In the genomic region with DNA sequence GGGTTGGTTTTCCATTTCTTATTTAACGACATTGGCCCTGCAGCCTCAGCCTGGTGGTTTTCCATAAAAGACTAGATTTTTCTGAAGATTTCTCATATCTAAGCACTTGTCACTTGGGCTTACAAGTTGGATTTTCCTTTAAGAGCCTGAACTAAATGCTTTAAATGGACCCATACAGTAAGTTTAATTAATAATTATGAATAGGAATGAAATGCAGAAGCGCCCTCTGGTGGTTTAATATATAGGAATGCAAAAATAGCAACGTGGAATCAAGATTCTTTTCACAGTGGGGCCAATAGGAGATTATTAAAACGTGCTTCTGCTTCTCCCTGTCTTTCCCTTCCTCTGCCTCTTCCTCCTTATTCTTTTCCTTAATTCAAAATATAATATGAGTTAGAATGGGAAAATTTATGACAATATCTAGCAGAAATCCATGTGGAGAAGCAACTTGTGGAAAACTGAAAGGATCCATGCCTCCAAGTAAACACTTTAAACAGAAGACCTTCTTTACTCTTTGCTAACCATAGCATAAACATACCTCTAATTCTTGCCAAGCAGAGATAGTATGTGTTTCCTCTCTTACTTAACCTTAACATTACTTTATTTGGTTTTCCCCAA, we compare ENCODE assay signal across 8 cellular contexts.
DNase-seq lines count a peak whose midpoint lies in the region; ATAC-seq and TF ChIP-seq lines count a peak whose summit lies in the region.

No MANE protein-coding gene starts in this region.

- no peaks in the 10 kb centered on the region for H3F3A ChIP-seq in OCI-LY1 (ENCODE audit: insufficient read depth, low read length)

- no peak overlapping the region for H3K23ac ChIP-seq in H9 (ENCODE audit: insufficient read length, low read depth, low read length)

- H4K8ac ChIP-seq in H9 (replicated peaks; ENCODE audit: insufficient read length, low read depth, low read length): no peak overlapping the region

- H3K4me2 ChIP-seq in H9 (ENCODE audit: insufficient read depth, insufficient read length, low read length) (no peak overlapping the region), OCI-LY1 (ENCODE audit: low read length) (no peak overlapping the region), fibroblast of lung (ENCODE audit: extremely low read depth, insufficient read depth, low read length) (no peak overlapping the region)

- H3K23me2 ChIP-seq in H9 (ENCODE audit: insufficient read length, low read depth, low read length, poor library complexity, severe bottlenecking): no peaks in the 10 kb centered on the region

- no peaks in the 10 kb centered on the region for H3K27me3 ChIP-seq in AG04450 (ENCODE audit: control insufficient read depth, insufficient read depth, low read length)
- H3K27me3 ChIP-seq in H9 (ENCODE audit: insufficient read depth, low read length): no peaks in the 10 kb centered on the region
- no peaks in the 10 kb centered on the region for H3K27me3 ChIP-seq in OCI-LY1 (ENCODE audit: insufficient read depth, low read length)
- H3K27me3 ChIP-seq in fibroblast of lung (ENCODE audit: control insufficient read depth, insufficient read depth, low read length): no peaks in the 10 kb centered on the region

- no peak overlapping the region for H2AK5ac ChIP-seq in H9 (ENCODE audit: insufficient read length, low read length)

- no peak overlapping the region for H2BK12ac ChIP-seq in H9 (ENCODE audit: insufficient read length, low read depth, low read length)

- no peak overlapping the region for H3K27ac Mint-ChIP-seq in H9
- no peak overlapping the region for H3K27ac Mint-ChIP-seq in activated T-cell treated with anti-CD3 and anti-CD28 coated beads, Interleukin-2, amount 50 U/mL, for 24 hours
- no peak overlapping the region for H3K27ac Mint-ChIP-seq in activated CD4-positive, alpha-beta T cell treated with anti-CD3 and anti-CD28 coated beads for 36 hours

- H4K20me1 ChIP-seq in H9 (ENCODE audit: control insufficient read depth, insufficient read depth, insufficient read length): no peaks in the 10 kb centered on the region
- H4K20me1 ChIP-seq in OCI-LY1 (ENCODE audit: insufficient read depth, low read length): no peaks in the 10 kb centered on the region
- no peaks in the 10 kb centered on the region for H4K20me1 ChIP-seq in fibroblast of lung (ENCODE audit: control insufficient read depth, extremely low read depth, insufficient read depth, low read length)

- H3K4me3 ChIP-seq in AG04450 (ENCODE audit: low read depth, low read length): no peak overlapping the region
- no peak overlapping the region for H3K4me3 ChIP-seq in OCI-LY1 (ENCODE audit: low read depth, low read length, poor library complexity, severe bottlenecking)
- H3K4me3 ChIP-seq in fibroblast of lung (replicated peaks in 1 of 4; ENCODE audit: control extremely low read depth in 1 of 4, insufficient read depth in 1 of 4, low read depth in 3 of 4, low read length in 4 of 4): no peak overlapping the region
- no peak overlapping the region for H3K4me3 ChIP-seq in retinal pigment epithelial cell (ENCODE audit: low read length)

- H3K27me3 Mint-ChIP-seq in H9 (ENCODE audit: low read depth): no peaks in the 10 kb centered on the region
- H3K27me3 Mint-ChIP-seq in activated T-cell treated with anti-CD3 and anti-CD28 coated beads, Interleukin-2, amount 50 U/mL, for 24 hours: no peaks in the 10 kb centered on the region
- H3K27me3 Mint-ChIP-seq in activated CD4-positive, alpha-beta T cell treated with anti-CD3 and anti-CD28 coated beads for 36 hours: peaks cover 8% of the 10 kb centered on the region

- H3K4me1 Mint-ChIP-seq in H9: 0 out of 4 replicates have a peak, but pooled peaks cover 3 to 7% of the 10 kb centered on the region in 2 experiments
- no peaks in the 10 kb centered on the region for H3K4me1 Mint-ChIP-seq in activated T-cell treated with anti-CD3 and anti-CD28 coated beads, Interleukin-2, amount 50 U/mL, for 24 hours (ENCODE audit: low read depth)
- H3K4me1 Mint-ChIP-seq in activated CD4-positive, alpha-beta T cell treated with anti-CD3 and anti-CD28 coated beads for 36 hours: no peaks in the 10 kb centered on the region

- H3K4me1 ChIP-seq in H9 (ENCODE audit: insufficient read depth, low read length) (peaks cover 2% of the 10 kb centered on the region; the same call in 1 of the 2 replicates), OCI-LY1 (ENCODE audit: insufficient read depth, low read length, severe bottlenecking) (no peaks in the 10 kb centered on the region), fibroblast of lung (ENCODE audit: control insufficient read depth, extremely low read depth, insufficient read depth, low read length) (no peaks in the 10 kb centered on the region)

- H3K18ac ChIP-seq in H9 (ENCODE audit: insufficient read length, low read depth, low read length): no peak overlapping the region

- H3K36me3 Mint-ChIP-seq in H9 (ENCODE audit: insufficient read depth in 1 of 3, low read depth in 3 of 3): no peaks in the 10 kb centered on the region
- H3K36me3 Mint-ChIP-seq in activated T-cell treated with anti-CD3 and anti-CD28 coated beads, Interleukin-2, amount 50 U/mL, for 24 hours (ENCODE audit: low read depth): no peaks in the 10 kb centered on the region
- H3K36me3 Mint-ChIP-seq in activated CD4-positive, alpha-beta T cell treated with anti-CD3 and anti-CD28 coated beads for 36 hours (ENCODE audit: low read depth): no peaks in the 10 kb centered on the region

- H3K36me3 ChIP-seq in OCI-LY1 (ENCODE audit: insufficient read depth, low read length): no peaks in the 10 kb centered on the region
- H3K36me3 ChIP-seq in fibroblast of lung (ENCODE audit: control insufficient read depth, insufficient read depth, low read length): no peaks in the 10 kb centered on the region

- H2BK5ac ChIP-seq in H9 (ENCODE audit: insufficient read length, low read length): no peak overlapping the region

- no peaks in the 10 kb centered on the region for H3K9me3 ChIP-seq in AG04450 (ENCODE audit: control insufficient read depth, insufficient read depth, low read length)
- no peaks in the 10 kb centered on the region for H3K9me3 ChIP-seq in H9 (ENCODE audit: control insufficient read depth, low read depth, low read length)
- H3K9me3 ChIP-seq in OCI-LY1 (ENCODE audit: low read length): no peaks in the 10 kb centered on the region
- H3K9me3 ChIP-seq in fibroblast of lung (ENCODE audit: control insufficient read depth, insufficient read depth, low read depth, low read length): no peaks in the 10 kb centered on the region

- H3K9me2 ChIP-seq in OCI-LY1 (ENCODE audit: low read depth, low read length): no peaks in the 10 kb centered on the region

- no peak for ATAC-seq in activated CD4-positive, alpha-beta T cell treated with anti-CD3 and anti-CD28 coated beads for 36 hours
- no peak for ATAC-seq in GM18873 (IDR thresholded peaks at IDR 0.05; ENCODE audit: low FRiP score, unreplicated experiment)

- no peak overlapping the region for H3K14ac ChIP-seq in H9 (ENCODE audit: insufficient read depth, low read length)

- no peaks in the 10 kb centered on the region for H3K9me3 Mint-ChIP-seq in H9
- no peaks in the 10 kb centered on the region for H3K9me3 Mint-ChIP-seq in activated T-cell treated with anti-CD3 and anti-CD28 coated beads, Interleukin-2, amount 50 U/mL, for 24 hours
- no peaks in the 10 kb centered on the region for H3K9me3 Mint-ChIP-seq in activated CD4-positive, alpha-beta T cell treated with anti-CD3 and anti-CD28 coated beads for 36 hours (ENCODE audit: low read depth)

- no peak overlapping the region for H3T11ph ChIP-seq in H9 (ENCODE audit: low read length)

- H2BK20ac ChIP-seq in H9 (ENCODE audit: low read depth, low read length, poor library complexity, severe bottlenecking): no peak overlapping the region

- no peak overlapping the region for H3K56ac ChIP-seq in H9 (ENCODE audit: insufficient read length, low read depth, low read length)

- H3K9ac ChIP-seq in H9 (ENCODE audit: extremely low read depth, insufficient read length, low read length) (no peak overlapping the region), OCI-LY1 (ENCODE audit: low read length) (no peak overlapping the region), fibroblast of lung (ENCODE audit: insufficient read depth, low read length) (no peak overlapping the region)

- H2BK120ac ChIP-seq in H9 (ENCODE audit: low read depth, low read length, poor library complexity, severe bottlenecking): no peak overlapping the region

- DNase-seq in AG04450 (ENCODE audit: low read depth, low spot score) (no peak), H9 (no peak), fibroblast of lung (ENCODE audit: low read depth in 2 of 2) (peak; percentile 23 to 64), retinal pigment epithelial cell (ENCODE audit: low read depth) (no peak)
- DNase-seq in activated T-cell treated with anti-CD3 and anti-CD28 coated beads, Interleukin-2, amount 50 U/mL, for 24 hours: no peak
- DNase-seq in activated CD4-positive, alpha-beta T cell treated with anti-CD3 and anti-CD28 coated beads for 36 hours: no peak

- no peak overlapping the region for H2AFZ ChIP-seq in H9 (ENCODE audit: low read length)
- H2AFZ ChIP-seq in OCI-LY1 (ENCODE audit: low read length): no peak overlapping the region
- H2AFZ ChIP-seq in fibroblast of lung (ENCODE audit: low read length): no peak overlapping the region

- no peak overlapping the region for H3K4ac ChIP-seq in H9 (ENCODE audit: low read depth, low read length)

- intact Hi-C loops in activated CD4-positive, alpha-beta T cell treated with anti-CD3 and anti-CD28 coated beads for 36 hours (cut with DNase I, micrococcal nuclease): loop anchor here (2.0 to 5.0 kb wide), 3 partner anchors 348 to 588 kb away; no protein-coding TSS in a partner anchor

- H3K79me2 ChIP-seq in H9 (ENCODE audit: insufficient read depth, low read length): no peaks in the 10 kb centered on the region
- H3K79me2 ChIP-seq in OCI-LY1 (ENCODE audit: insufficient read depth, low read length): no peaks in the 10 kb centered on the region
- no peaks in the 10 kb centered on the region for H3K79me2 ChIP-seq in fibroblast of lung (ENCODE audit: control insufficient read depth, insufficient read depth, low read length)

- TF ChIP-seq CTCF in AG04450 (IDR thresholded peaks at IDR 0.05; ENCODE audit: low read depth, low read length) (peak; percentile 65), H9 (conservative IDR thresholded peaks at IDR 0.05) (peak; percentile 78), OCI-LY1 (IDR thresholded peaks at IDR 0.05; ENCODE audit: low read length) (peak; percentile 77), fibroblast of lung (conservative IDR thresholded peaks at IDR 0.05 in 1 of 2, IDR thresholded peaks at IDR 0.05 in 1 of 2; ENCODE audit: low read depth in 1 of 2, low read length in 2 of 2) (peak in 1 of 2 donors; percentile 59), retinal pigment epithelial cell (conservative IDR thresholded peaks at IDR 0.05; ENCODE audit: low read depth, low read length) (peak; percentile 48)

- CTCF ChIA-PET in AG04450 (lab: Charles Lee): interaction anchor here (0.6 to 1.8 kb wide), 15 partner anchors 15 to 348 kb away, joined by 3 to 15 read pairs (median 3); no protein-coding TSS in a partner anchor
- CTCF ChIA-PET in activated CD4-positive, alpha-beta T cell treated with anti-CD3 and anti-CD28 coated beads for 36 hours (lab: Charles Lee): interaction anchor here (0.8 to 2.4 kb wide), 5 partner anchors 17 to 408 kb away, joined by 3 to 8 read pairs (median 4); no protein-coding TSS in a partner anchor

- no peak overlapping the region for H4K91ac ChIP-seq in H9 (ENCODE audit: insufficient read length, low read depth, low read length)

- no peak overlapping the region for H3K4me3 Mint-ChIP-seq in H9
- no peak overlapping the region for H3K4me3 Mint-ChIP-seq in activated T-cell treated with anti-CD3 and anti-CD28 coated beads, Interleukin-2, amount 50 U/mL, for 24 hours
- H3K4me3 Mint-ChIP-seq in activated CD4-positive, alpha-beta T cell treated with anti-CD3 and anti-CD28 coated beads for 36 hours: no peak overlapping the region

- H3K27ac ChIP-seq in AG04450 (ENCODE audit: low read depth, low read length): no peak overlapping the region
- H3K27ac ChIP-seq in H9 (ENCODE audit: insufficient read length, low read depth, low read length): no peak overlapping the region
- no peak overlapping the region for H3K27ac ChIP-seq in OCI-LY1 (ENCODE audit: low read depth, low read length, poor library complexity, severe bottlenecking)
- H3K27ac ChIP-seq in fibroblast of lung (ENCODE audit: insufficient read depth, low read length): no peak overlapping the region

- POLR2A ChIA-PET in AG04450 (lab: Yijun Ruan, JAX): no interaction called here
- POLR2A ChIA-PET in activated CD4-positive, alpha-beta T cell treated with anti-CD3 and anti-CD28 coated beads for 36 hours (lab: Charles Lee): no interaction called here

- H2BK15ac ChIP-seq in H9 (ENCODE audit: low read depth, low read length): no peak overlapping the region

- H4K5ac ChIP-seq in H9 (ENCODE audit: insufficient read length, low read depth, low read length): no peak overlapping the region

- no peaks in the 10 kb centered on the region for H3K79me1 ChIP-seq in H9 (ENCODE audit: insufficient read depth, low read depth, low read length, poor library complexity, severe bottlenecking)

- no CpG with 5 or more reads among the region's 4 CpGs for WGBS in H9 (ENCODE audit: extremely low coverage, insufficient read length, low lambda C conversion rate)

Comparison
In these comparisons a context has a peak if more than half of its experiments do, and no peak if none do; other contexts are left out.
1. DNase-seq: peak in fibroblast of lung (2 of 2); none in AG04450 (single experiment), H9 (single experiment), retinal pigment epithelial cell (single experiment), activated T-cell treated with anti-CD3 and anti-CD28 coated beads, Interleukin-2, amount 50 U/mL, for 24 hours (single experiment) and activated CD4-positive, alpha-beta T cell treated with anti-CD3 and anti-CD28 coated beads for 36 hours (single experiment).